In genomic region chr10:111989136-111990050, GRCh38 we compare ENCODE assay signal across 16 cellular contexts.
DNase-seq lines count a peak whose midpoint lies in the region.
"Had no signal": no experiment of that assay in that cellular context is flagged by ENCODE, and none has a peak within 500 bp of the region (broad histone marks: within the 10 kb centered on the region; RNA-seq: fewer than 3 reads in every experiment).

No MANE protein-coding gene starts in this region.

- no peak overlapping the region for H3K23ac ChIP-seq in neuronal stem cell (ENCODE audit: low read depth, low read length, poor library complexity)

- DNase-seq in NCI-H2081 (lab: John Stamatoyannopoulos, UW) (peak; percentile 25 to 37), NCI-H2081 treated with DMSO at 0.1 percent for 48 hours (lab: John Stamatoyannopoulos, UW) (no peak), DMS79 treated with DMSO at 0.1 percent for 48 hours (lab: John Stamatoyannopoulos, UW) (peak; percentile 19), neuronal stem cell (ENCODE audit: low spot score) (no peak), NCI-H446 treated with DMSO at 0.1 percent for 48 hours (lab: John Stamatoyannopoulos, UW) (no peak), Kasumi-1 (lab: John Stamatoyannopoulos, UW) (no peak)
- no peak for DNase-seq in activated CD4-positive, alpha-beta T cell treated with anti-CD3 and anti-CD28 coated beads, Interleukin-2, amount 50 U/mL, for 1 hour
- DNase-seq: Caco-2, DND-41, GF-D8, NCI-H1048, NCI-H187, NCI-H774, Right ventricle myocardium superior had no signal

- no peak overlapping the region for H2BK12ac ChIP-seq in neuronal stem cell (ENCODE audit: low read length)

- no peaks in the 10 kb centered on the region for H3K79me1 ChIP-seq in neuronal stem cell (ENCODE audit: low read depth, low read length)

- H3K4me3 ChIP-seq in neuronal stem cell (ENCODE audit: low read length in 2 of 2), result peak overlapping the region in 1 of 2 donors; percentile 15

- no peak overlapping the region for H3K14ac ChIP-seq in neuronal stem cell (ENCODE audit: low read length)

- H3K9ac ChIP-seq in neuronal stem cell (ENCODE audit: low read depth, low read length, poor library complexity), result peak overlapping the region; percentile 68

- no peak overlapping the region for H2BK15ac ChIP-seq in neuronal stem cell (ENCODE audit: low read length)

- no peaks in the 10 kb centered on the region for H3K9me3 ChIP-seq in neuronal stem cell (replicated peaks in 1 of 2; ENCODE audit: control insufficient read depth in 2 of 2, insufficient read depth in 1 of 2, low read depth in 1 of 2, low read length in 2 of 2)
- H3K9me3 ChIP-seq: Caco-2 had no signal

- H2AFZ ChIP-seq in neuronal stem cell (ENCODE audit: low read length), result no peak overlapping the region

- H3K4me1 ChIP-seq in neuronal stem cell (ENCODE audit: control insufficient read depth in 2 of 2, insufficient read depth in 1 of 2, low read depth in 1 of 2, low read length in 2 of 2), result no peaks in the 10 kb centered on the region
- H3K4me1 ChIP-seq: Caco-2 had no signal

- H3K27ac ChIP-seq in angular gyrus (ENCODE audit: low read depth, low read length) (peak overlapping the region; percentile 29), neuronal stem cell (replicated peaks; ENCODE audit: low read length) (no peak overlapping the region)
- H3K27ac ChIP-seq: HL-60 had no signal

- H2BK5ac ChIP-seq in neuronal stem cell (ENCODE audit: low read length), result no peak overlapping the region

- no peak overlapping the region for H2BK120ac ChIP-seq in neuronal stem cell (ENCODE audit: low read depth, low read length)

- H3K4me2 ChIP-seq in neuronal stem cell (ENCODE audit: insufficient read depth, low read length, poor library complexity, severe bottlenecking), result no peak overlapping the region

- no peak overlapping the region for H3K4ac ChIP-seq in neuronal stem cell (ENCODE audit: low read length)

- no peak overlapping the region for H4K91ac ChIP-seq in neuronal stem cell (ENCODE audit: low read depth, low read length, poor library complexity)

- no peak overlapping the region for H4K8ac ChIP-seq in neuronal stem cell (ENCODE audit: low read depth, low read length)

- peaks cover 0 to 3% (median 0%) of the 10 kb centered on the region in 3 experiments for H3K27me3 ChIP-seq in neuronal stem cell (ENCODE audit: control insufficient read depth in 3 of 3, insufficient read depth in 3 of 3, low read depth in 1 of 3, low read length in 3 of 3)

- no CpG with 5 or more reads among the region's 21 CpGs for WGBS in neuronal stem cell (ENCODE audit: extremely low coverage in 2 of 2, insufficient read length in 2 of 2, insufficient replicate concordance in 1 of 2), 2 donors

- H2AK5ac ChIP-seq in neuronal stem cell (ENCODE audit: low read depth, low read length), result no peak overlapping the region

- no peak overlapping the region for H3K18ac ChIP-seq in neuronal stem cell (ENCODE audit: low read length)

- no peaks in the 10 kb centered on the region for H3K36me3 ChIP-seq in neuronal stem cell (replicated peaks in 1 of 2; ENCODE audit: control insufficient read depth in 2 of 2, insufficient read depth in 2 of 2, low read length in 2 of 2)

Comparison
In these comparisons a context has a peak if more than half of its experiments do, and no peak if none do; other contexts are left out.
1. DNase-seq: peak in NCI-H2081 (2 of 2) and DMS79 treated with DMSO at 0.1 percent for 48 hours (single experiment); none in NCI-H2081 treated with DMSO at 0.1 percent for 48 hours (single experiment), neuronal stem cell (single experiment), NCI-H446 treated with DMSO at 0.1 percent for 48 hours (single experiment), Kasumi-1 (0 of 2) and activated CD4-positive, alpha-beta T cell treated with anti-CD3 and anti-CD28 coated beads, Interleukin-2, amount 50 U/mL, for 1 hour (single experiment).